In the genomic region with DNA sequence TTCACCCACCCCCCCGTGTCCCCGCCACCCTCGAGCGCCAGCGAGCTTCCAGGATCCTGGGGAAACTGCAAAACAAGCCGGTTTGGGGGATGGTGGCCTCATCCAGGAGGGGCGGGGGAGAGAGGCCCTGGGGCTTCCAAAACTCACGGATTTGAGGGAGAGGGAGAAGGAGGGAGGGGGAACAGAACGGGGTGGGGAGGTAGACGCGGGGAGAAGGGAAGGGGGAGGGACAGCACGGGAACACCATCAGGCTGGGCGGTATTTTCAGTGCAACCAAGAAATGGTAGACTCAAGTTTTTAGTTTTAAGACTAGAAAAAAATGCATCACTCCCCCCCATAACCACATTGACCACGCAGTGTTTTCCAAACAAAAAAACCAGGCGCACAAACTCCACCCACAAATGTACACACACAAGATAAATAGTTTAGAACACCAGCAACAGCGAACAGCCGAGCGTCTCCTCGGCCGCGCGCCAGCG, we compare ENCODE assay signal across 6 cellular contexts. TPM values are rescaled to one million over a fixed set of nuclear protein-coding genes. Genes with fewer than 3 reads are reported as not detected.
DNase-seq lines count a peak whose midpoint lies in the region; ATAC-seq and TF ChIP-seq lines count a peak whose summit lies in the region.

No MANE protein-coding gene starts in this region.

- H3K9me3 ChIP-seq in esophagus squamous epithelium: no peaks in the 10 kb centered on the region

- peak overlapping the region; percentile 53 to 79 (median 58) for H3K4me3 ChIP-seq in esophagus squamous epithelium

- H3K27me3 ChIP-seq in esophagus squamous epithelium: peaks cover 0 to 73% (median 2%) of the 10 kb centered on the region in 4 donors

- intact Hi-C loops in esophagus squamous epithelium (cut with DNase I): no loop called here

- peaks cover 15% of the 10 kb centered on the region for H3K4me1 Mint-ChIP-seq in activated CD4-positive, alpha-beta T cell treated with anti-CD3 and anti-CD28 coated beads, Interleukin-2, amount 10 ng/mL, durations not matched to agents 7 days and 5 days
- H3K4me1 Mint-ChIP-seq in stimulated activated naive B cell treated with anti-CD40 and anti-IgM and Interleukin-4, amounts not matched to agents 10 μg/mL and 1 μg/mL and 100 μg/mL, for 72 hours: peaks cover 15 to 38% of the 10 kb centered on the region in 2 donors

- peaks cover 60 to 94% (median 62%) of the 10 kb centered on the region in 3 donors for H3K4me1 ChIP-seq in esophagus squamous epithelium

- H3K27ac Mint-ChIP-seq in activated CD4-positive, alpha-beta T cell treated with anti-CD3 and anti-CD28 coated beads, Interleukin-2, amount 10 ng/mL, durations not matched to agents 7 days and 5 days: no peak overlapping the region
- H3K27ac Mint-ChIP-seq in stimulated activated naive B cell treated with anti-CD40 and anti-IgM and Interleukin-4, amounts not matched to agents 10 μg/mL and 1 μg/mL and 100 μg/mL, for 72 hours: peak overlapping the region; percentile 76

- CTCF ChIA-PET in activated CD4-positive, alpha-beta T cell treated with anti-CD3 and anti-CD28 coated beads, Interleukin-2, amount 10 ng/mL, durations not matched to agents 7 days and 5 days (lab: Charles Lee): interaction anchor here (0.6 kb wide), 1 partner anchor 121 kb away, joined by 3 read pairs; no protein-coding TSS in a partner anchor

- peak overlapping the region; percentile 68 to 91 (median 83) for H3K27ac ChIP-seq in esophagus squamous epithelium

- ATAC-seq in stimulated activated naive B cell treated with anti-CD40 and anti-IgM and Interleukin-4, amounts not matched to agents 10 μg/mL and 1 μg/mL and 100 μg/mL, for 72 hours (replicated peaks): no peak

- no peaks in the 10 kb centered on the region for H3K9me3 Mint-ChIP-seq in activated CD4-positive, alpha-beta T cell treated with anti-CD3 and anti-CD28 coated beads, Interleukin-2, amount 10 ng/mL, durations not matched to agents 7 days and 5 days
- no peaks in the 10 kb centered on the region for H3K9me3 Mint-ChIP-seq in stimulated activated naive B cell treated with anti-CD40 and anti-IgM and Interleukin-4, amounts not matched to agents 10 μg/mL and 1 μg/mL and 100 μg/mL, for 72 hours

- peaks cover 0 to 15% (median 0%) of the 10 kb centered on the region in 3 donors for H3K36me3 ChIP-seq in esophagus squamous epithelium

- 1% methylated on average over 9 to 15 of the region's 23 CpGs for WGBS in esophagus squamous epithelium, 2 donors

- TF ChIP-seq CTCF in esophagus squamous epithelium (IDR thresholded peaks at IDR 0.05): no peak

- peak overlapping the region; percentile 56 for H3K4me3 Mint-ChIP-seq in activated CD4-positive, alpha-beta T cell treated with anti-CD3 and anti-CD28 coated beads, Interleukin-2, amount 10 ng/mL, durations not matched to agents 7 days and 5 days
- H3K4me3 Mint-ChIP-seq in stimulated activated naive B cell treated with anti-CD40 and anti-IgM and Interleukin-4, amounts not matched to agents 10 μg/mL and 1 μg/mL and 100 μg/mL, for 72 hours: peak overlapping the region; percentile 78 to 82

- DNase-seq in activated CD4-positive, alpha-beta T cell treated with anti-CD3 and anti-CD28 coated beads, Interleukin-2, amount 10 ng/mL, durations not matched to agents 7 days and 5 days: no peak
- no peak for DNase-seq in activated CD4-positive, alpha-beta T cell treated with anti-CD3 and anti-CD28 coated beads, Interleukin-2, amount 50 U/mL, for 48 hours
- no peak for DNase-seq in esophagus squamous epithelium (lab: John Stamatoyannopoulos, UW)
- DNase-seq in stimulated activated naive B cell treated with anti-CD40 and anti-IgM and Interleukin-4, amounts not matched to agents 10 μg/mL and 1 μg/mL and 100 μg/mL, for 72 hours: no peak
- DNase-seq in superior temporal gyrus (ENCODE audit: extremely low spot score): no peak
- DNase-seq in activated effector memory CD4-positive, alpha-beta T cell treated with anti-CD3 and anti-CD28 coated beads, Interleukin-2, amount 50 U/mL, for 16 hours: no peak

- no peaks in the 10 kb centered on the region for H3K36me3 Mint-ChIP-seq in activated CD4-positive, alpha-beta T cell treated with anti-CD3 and anti-CD28 coated beads, Interleukin-2, amount 10 ng/mL, durations not matched to agents 7 days and 5 days (ENCODE audit: low read depth)
- H3K36me3 Mint-ChIP-seq in stimulated activated naive B cell treated with anti-CD40 and anti-IgM and Interleukin-4, amounts not matched to agents 10 μg/mL and 1 μg/mL and 100 μg/mL, for 72 hours: no peaks in the 10 kb centered on the region

- POLR2A ChIA-PET in activated CD4-positive, alpha-beta T cell treated with anti-CD3 and anti-CD28 coated beads, Interleukin-2, amount 10 ng/mL, durations not matched to agents 7 days and 5 days (lab: Charles Lee): no interaction called here

- TF ChIP-seq POLR2A in esophagus squamous epithelium (IDR thresholded peaks at IDR 0.05): no peak

- H3K27me3 Mint-ChIP-seq in activated CD4-positive, alpha-beta T cell treated with anti-CD3 and anti-CD28 coated beads, Interleukin-2, amount 10 ng/mL, durations not matched to agents 7 days and 5 days: peaks cover 36% of the 10 kb centered on the region
- H3K27me3 Mint-ChIP-seq in stimulated activated naive B cell treated with anti-CD40 and anti-IgM and Interleukin-4, amounts not matched to agents 10 μg/mL and 1 μg/mL and 100 μg/mL, for 72 hours: peaks cover 24 to 38% of the 10 kb centered on the region in 2 donors

RNA-seq across cellular contexts. Expression of a gene that starts 1.4 kb away (rescaled TPM):
- total RNA-seq in activated CD4-positive, alpha-beta T cell treated with anti-CD3 and anti-CD28 coated beads, Interleukin-2, amount 10 ng/mL, durations not matched to agents 7 days and 5 days: under 1 TPM; 0.32 to 0.44 TPM
- total RNA-seq in esophagus squamous epithelium: 10 to 100 TPM; 19.6 to 33.9 (median 27.5) TPM

RNA-seq across cellular contexts. Expression of a gene that starts 23.1 kb away (rescaled TPM):
- total RNA-seq in activated CD4-positive, alpha-beta T cell treated with anti-CD3 and anti-CD28 coated beads, Interleukin-2, amount 10 ng/mL, durations not matched to agents 7 days and 5 days: 1 to 10 TPM; 6.0 to 7.1 TPM
- 10 to 100 TPM in 3 of 4 donors, 1 to 10 TPM in 1; 8.8 to 17.5 (median 13.5) TPM for total RNA-seq in esophagus squamous epithelium

RNA-seq across cellular contexts. Expression of a gene that starts 45.5 kb away (rescaled TPM):
- total RNA-seq in activated CD4-positive, alpha-beta T cell treated with anti-CD3 and anti-CD28 coated beads, Interleukin-2, amount 10 ng/mL, durations not matched to agents 7 days and 5 days: 10 to 100 TPM; 54.1 to 66.6 TPM
- total RNA-seq in esophagus squamous epithelium: 10 to 100 TPM; 26.1 to 41.4 (median 35.2) TPM

RNA-seq across cellular contexts. Expression of a gene that starts 49.6 kb away (rescaled TPM):
- total RNA-seq in activated CD4-positive, alpha-beta T cell treated with anti-CD3 and anti-CD28 coated beads, Interleukin-2, amount 10 ng/mL, durations not matched to agents 7 days and 5 days: not detected
- not detected for total RNA-seq in esophagus squamous epithelium

RNA-seq across cellular contexts. Expression of a gene that starts 59.6 kb away (rescaled TPM):
- total RNA-seq in activated CD4-positive, alpha-beta T cell treated with anti-CD3 and anti-CD28 coated beads, Interleukin-2, amount 10 ng/mL, durations not matched to agents 7 days and 5 days: 100 to 1,000 TPM; 355 to 382 TPM
- 100 to 1,000 TPM; 367 to 753 (median 540) TPM for total RNA-seq in esophagus squamous epithelium

Comparison
In these comparisons a context has a peak if more than half of its experiments do, and no peak if none do; other contexts are left out.
1. RNA of a gene that starts 1.4 kb away (total RNA-seq): 19.6 to 33.9 TPM in esophagus squamous epithelium; 0.32 to 0.44 TPM in activated CD4-positive, alpha-beta T cell treated with anti-CD3 and anti-CD28 coated beads, Interleukin-2, amount 10 ng/mL, durations not matched to agents 7 days and 5 days; every median in the first group is over 10 times any median in the second.